9 cellular contexts compared by ENCODE assay signal in the genomic region with DNA sequence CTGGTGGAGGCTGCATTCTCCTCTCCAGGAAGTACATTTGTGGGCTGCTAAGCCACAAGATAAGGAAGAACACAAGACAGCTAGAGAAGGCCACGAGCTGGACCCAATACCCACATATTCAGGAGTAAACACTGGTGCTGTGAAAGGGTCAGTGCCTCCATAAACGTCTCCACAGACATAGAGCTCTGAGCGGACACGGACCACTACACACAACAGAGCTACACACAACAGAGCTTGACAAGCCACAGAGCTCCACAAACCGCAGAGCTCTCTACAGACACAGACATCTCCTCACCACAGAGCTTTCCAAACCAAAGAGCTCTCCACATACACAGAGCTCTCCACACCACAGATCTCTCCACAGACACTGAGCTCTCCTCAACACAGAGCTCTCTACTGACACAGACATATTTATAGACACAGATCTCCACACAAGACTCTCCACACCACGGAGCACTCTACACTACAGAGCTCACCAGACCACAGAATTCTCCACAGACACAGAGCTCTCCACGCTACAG. TPM values are rescaled to one million over a fixed set of nuclear protein-coding genes. Genes with fewer than 3 reads are reported as not detected.
DNase-seq lines count a peak whose midpoint lies in the region; ATAC-seq, FAIRE-seq and TF ChIP-seq lines count a peak whose summit lies in the region.
"Had no signal": no experiment of that assay in that cellular context is flagged by ENCODE, and none has a peak within 500 bp of the region (broad histone marks: within the 10 kb centered on the region; RNA-seq: fewer than 3 reads in every experiment).

No MANE protein-coding gene starts in this region.

- H3K36me3 ChIP-seq in BE2C, result no peaks in the 10 kb centered on the region

- POLR2A ChIA-PET in naive thymus-derived CD8-positive, alpha-beta T cell (lab: Charles Lee), result interaction anchor here (1.2 to 1.7 kb wide), 2 partner anchors 14 to 504 kb away, joined by 5 to 7 read pairs; no protein-coding TSS in a partner anchor

- H3K9me3 Mint-ChIP-seq in naive thymus-derived CD8-positive, alpha-beta T cell, result peaks cover 0 to 29% (median 10%) of the 10 kb centered on the region in 9 donors

- no peak for TF ChIP-seq CTCF in BE2C (IDR thresholded peaks at IDR 0.05; ENCODE audit: low read depth, low read length)

- no peaks in the 10 kb centered on the region for H3K9me3 ChIP-seq in BE2C

- ATAC-seq in GM18511 (IDR thresholded peaks at IDR 0.05; ENCODE audit: unreplicated experiment), result peak; percentile 60
- ATAC-seq in HG02852 (IDR thresholded peaks at IDR 0.05; ENCODE audit: unreplicated experiment), result peak; percentile 66
- ATAC-seq in naive thymus-derived CD8-positive, alpha-beta T cell, result peak; percentile 21 to 30

- peaks cover 6% of the 10 kb centered on the region; the same call in 1 of the 2 replicates for H3K4me1 ChIP-seq in BE2C

- H3K4me3 ChIP-seq in BE2C (ENCODE audit: low read depth, low read length), result no peak overlapping the region

- H3K4me3 Mint-ChIP-seq in naive thymus-derived CD8-positive, alpha-beta T cell, result peak overlapping the region; percentile 2 to 73 (median 42)

- peak; percentile 66 for DNase-seq in RCC 7860 (ENCODE audit: low spot score)
- peak in 3 of 10 donors; percentile 23 to 36 (median 35) for DNase-seq in naive thymus-derived CD8-positive, alpha-beta T cell
- no peak for DNase-seq in BE2C
- DNase-seq in hypothalamus (lab: John Stamatoyannopoulos, UW), result no peak
- no peak for DNase-seq in DMS114 treated with DMSO at 0.1 percent for 48 hours (lab: John Stamatoyannopoulos, UW; ENCODE audit: unreplicated experiment)
- DNase-seq: NCI-H1105, trophoblast cell had no signal

- peaks cover 48 to 59% (median 50%) of the 10 kb centered on the region in 4 donors for H3K4me1 Mint-ChIP-seq in naive thymus-derived CD8-positive, alpha-beta T cell

- peaks cover 0 to 10% (median 0%) of the 10 kb centered on the region in 3 donors for H3K36me3 Mint-ChIP-seq in naive thymus-derived CD8-positive, alpha-beta T cell

- no peaks in the 10 kb centered on the region for H3K27me3 ChIP-seq in BE2C

- FAIRE-seq in RCC 7860 (lab: Jason Lieb, UNC), result peak; percentile 80

- peak overlapping the region in 2 of 10 donors; percentile 0 to 1 for H3K27ac Mint-ChIP-seq in naive thymus-derived CD8-positive, alpha-beta T cell

- H3K27me3 Mint-ChIP-seq in naive thymus-derived CD8-positive, alpha-beta T cell, result peaks cover 28 to 57% (median 40%) of the 10 kb centered on the region in 5 donors

RNA-seq across cellular contexts. Expression of a gene that starts 51.9 kb away (rescaled TPM):
- total RNA-seq in naive thymus-derived CD8-positive, alpha-beta T cell, result 10 to 100 TPM; 38.7 to 41.5 TPM
- 10 to 100 TPM in 1 of 3 donors, 1 to 10 TPM in 2; 9.2 to 12.4 (median 9.2) TPM for polyA plus RNA-seq in naive thymus-derived CD8-positive, alpha-beta T cell
- polyA plus RNA-seq in BE2C (2012; ENCODE audit: insufficient read depth, insufficient read length, low read depth), result 50.5 TPM

RNA-seq across cellular contexts. Expression of a gene that starts 52.0 kb away (rescaled TPM):
- 1 to 10 TPM; 7.2 to 7.4 TPM for total RNA-seq in naive thymus-derived CD8-positive, alpha-beta T cell
- polyA plus RNA-seq in naive thymus-derived CD8-positive, alpha-beta T cell, result under 1 TPM; 0.35 to 0.67 (median 0.63) TPM
- 2.7 TPM for polyA plus RNA-seq in BE2C (2012; ENCODE audit: insufficient read depth, insufficient read length, low read depth)
